Comparison of ENCODE assay signal across 24 cellular contexts in the genomic region with DNA sequence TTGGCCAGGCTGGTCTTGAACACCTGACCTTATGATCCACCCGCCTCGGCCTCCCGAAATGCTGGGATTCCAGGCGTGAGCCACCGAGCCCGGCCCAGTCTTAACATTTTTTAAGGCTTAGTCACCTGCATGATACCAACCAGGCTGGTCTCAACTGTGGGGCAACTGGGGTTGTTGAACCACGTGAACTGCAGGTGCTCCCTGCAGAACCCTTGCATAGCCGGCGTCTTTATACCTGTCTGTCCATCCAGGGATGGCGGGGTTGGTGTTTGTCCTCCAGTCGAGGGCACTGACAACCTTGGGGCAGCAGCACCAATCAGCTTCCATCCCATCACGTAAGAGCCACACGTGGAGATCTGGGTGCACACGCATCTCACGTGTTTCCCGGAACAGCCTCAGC. TPM values are rescaled to one million over a fixed set of nuclear protein-coding genes. Genes with fewer than 3 reads are reported as not detected.
DNase-seq lines count a peak whose midpoint lies in the region; ATAC-seq lines count a peak whose summit lies in the region.
"Had no signal": no experiment of that assay in that cellular context is flagged by ENCODE, and none has a peak within 500 bp of the region (broad histone marks: within the 10 kb centered on the region; RNA-seq: fewer than 3 reads in every experiment).

No MANE protein-coding gene starts in this region.

- H3K4me3 Mint-ChIP-seq in stimulated activated naive CD8-positive, alpha-beta T cell treated with anti-CD3 and anti-CD28 coated beads, Interleukin-15, amount 100 ng/mL, for 72 hours = no peak overlapping the region
- H3K4me3 Mint-ChIP-seq: CD14-positive monocyte; CD4-positive, alpha-beta memory T cell; CD4-positive, CD25-positive, alpha-beta regulatory T cell; CD8-positive, alpha-beta memory T cell had no signal

- H3K9me3 Mint-ChIP-seq in stimulated activated naive CD8-positive, alpha-beta T cell treated with anti-CD3 and anti-CD28 coated beads, Interleukin-15, amount 100 ng/mL, for 72 hours = peaks cover 7 to 8% of the 10 kb centered on the region in 2 donors

- H3K4me1 Mint-ChIP-seq in stimulated activated naive CD8-positive, alpha-beta T cell treated with anti-CD3 and anti-CD28 coated beads, Interleukin-15, amount 100 ng/mL, for 72 hours = peaks cover 6% of the 10 kb centered on the region

- no peak for ATAC-seq in stimulated activated naive CD8-positive, alpha-beta T cell treated with anti-CD3 and anti-CD28 coated beads, Interleukin-15, amount 100 ng/mL, for 72 hours

- H3K27ac Mint-ChIP-seq in stimulated activated naive CD8-positive, alpha-beta T cell treated with anti-CD3 and anti-CD28 coated beads, Interleukin-15, amount 100 ng/mL, for 72 hours = no peak overlapping the region
- H3K27ac Mint-ChIP-seq: CD4-positive, alpha-beta memory T cell; CD4-positive, CD25-positive, alpha-beta regulatory T cell had no signal

- DNase-seq in RPMI8226 (peak; percentile 38), mesenteric fat pad (ENCODE audit: low spot score) (peak; percentile 62), GDM1 (lab: John Stamatoyannopoulos, UW) (no peak)
- no peak for DNase-seq in stimulated activated naive CD8-positive, alpha-beta T cell treated with anti-CD3 and anti-CD28 coated beads, Interleukin-15, amount 100 ng/mL, for 72 hours
- DNase-seq in stimulated activated CD4-positive, alpha-beta T cell treated with anti-CD3 and anti-CD28 coated beads, Interleukin-15, amount 100 ng/mL, for 24 hours = no peak
- DNase-seq: 8988T; ACHN; BE2C; C1 segment of cervical spinal cord; CD4-positive, alpha-beta memory T cell; CD4-positive, CD25-positive, alpha-beta regulatory T cell; CD8-positive, alpha-beta memory T cell; COR-L47; DMS 273 treated with DMSO at 0.1 percent for 48 hours; DMS153; DMS53; DMS79; DND-41; EL; GF-D8 had no signal

- peaks cover 33% of the 10 kb centered on the region for H3K27me3 Mint-ChIP-seq in stimulated activated naive CD8-positive, alpha-beta T cell treated with anti-CD3 and anti-CD28 coated beads, Interleukin-15, amount 100 ng/mL, for 72 hours
- H3K27me3 Mint-ChIP-seq: CD4-positive, CD25-positive, alpha-beta regulatory T cell had no signal

RNA-seq across cellular contexts. Expression of a gene that starts 24.8 kb away (rescaled TPM):
- 10.0 TPM for total RNA-seq in mesenteric fat pad
- total RNA-seq: A673; CD4-positive, CD25-positive, alpha-beta regulatory T cell; CD8-positive, alpha-beta memory T cell; Daoy; G401 had no signal

RNA-seq across cellular contexts. Expression of a gene that starts 44.6 kb away (rescaled TPM):
- total RNA-seq in mesenteric fat pad = 3.7 TPM
- total RNA-seq: A673; CD4-positive, alpha-beta memory T cell; CD4-positive, CD25-positive, alpha-beta regulatory T cell; CD8-positive, alpha-beta memory T cell; Daoy; G401 had no signal

RNA-seq across cellular contexts. Expression of a gene that starts 46.2 kb away (rescaled TPM):
- total RNA-seq in mesenteric fat pad = 1.7 TPM
- total RNA-seq: A673, Daoy, G401 had no signal

Comparison
In these comparisons a context has a peak if more than half of its experiments do, and no peak if none do; other contexts are left out.
1. DNase-seq: peak in RPMI8226 (single experiment) and mesenteric fat pad (single experiment); none in stimulated activated naive CD8-positive, alpha-beta T cell treated with anti-CD3 and anti-CD28 coated beads, Interleukin-15, amount 100 ng/mL, for 72 hours (0 of 2), GDM1 (single experiment) and stimulated activated CD4-positive, alpha-beta T cell treated with anti-CD3 and anti-CD28 coated beads, Interleukin-15, amount 100 ng/mL, for 24 hours (single experiment).